21 cellular contexts compared by ENCODE assay signal in genomic region chr2:200099271-200099670, GRCh38.
"Had no signal": no experiment of that assay in that cellular context is flagged by ENCODE, and none has a peak within 500 bp of the region (broad histone marks: within the 10 kb centered on the region; RNA-seq: fewer than 3 reads in every experiment).

No MANE protein-coding gene starts in this region.

- DNase-seq: effector memory CD4-positive, alpha-beta T cell; glutamatergic neuron; immature natural killer cell; kidney; left cardiac atrium; left ventricle myocardium inferior; mesenchymal stem cell; naive B cell; nephron progenitor cell; psoas muscle; retina; right lobe of liver; spleen; stimulated activated CD4-positive, alpha-beta T cell treated with anti-CD3 and anti-CD28 coated beads, Interleukin-15, amount 100 ng/mL, for 24 hours; stimulated activated CD4-positive, alpha-beta T cell treated with anti-CD3 and anti-CD28 coated beads, Interleukin-1b, Interleukin-23, amount 100 ng/mL, for 48 hours; stimulated activated CD4-positive, alpha-beta T cell treated with anti-CD3 and anti-CD28 coated beads, Interleukin-4, amount 100 ng/mL, for 24 hours; testis; upper lobe of right lung had no signal

- ATAC-seq: esophagus mucosa; gastroesophageal sphincter; left cardiac atrium; psoas muscle; right lobe of liver; stimulated activated memory B cell treated with anti-CD40 and anti-IgM and Interleukin-4, amounts not matched to agents 10 μg/mL and 1 μg/mL and 100 μg/mL, for 72 hours; upper lobe of right lung had no signal
